ENCODE assay signal across 1 cellular context in the genomic region with DNA sequence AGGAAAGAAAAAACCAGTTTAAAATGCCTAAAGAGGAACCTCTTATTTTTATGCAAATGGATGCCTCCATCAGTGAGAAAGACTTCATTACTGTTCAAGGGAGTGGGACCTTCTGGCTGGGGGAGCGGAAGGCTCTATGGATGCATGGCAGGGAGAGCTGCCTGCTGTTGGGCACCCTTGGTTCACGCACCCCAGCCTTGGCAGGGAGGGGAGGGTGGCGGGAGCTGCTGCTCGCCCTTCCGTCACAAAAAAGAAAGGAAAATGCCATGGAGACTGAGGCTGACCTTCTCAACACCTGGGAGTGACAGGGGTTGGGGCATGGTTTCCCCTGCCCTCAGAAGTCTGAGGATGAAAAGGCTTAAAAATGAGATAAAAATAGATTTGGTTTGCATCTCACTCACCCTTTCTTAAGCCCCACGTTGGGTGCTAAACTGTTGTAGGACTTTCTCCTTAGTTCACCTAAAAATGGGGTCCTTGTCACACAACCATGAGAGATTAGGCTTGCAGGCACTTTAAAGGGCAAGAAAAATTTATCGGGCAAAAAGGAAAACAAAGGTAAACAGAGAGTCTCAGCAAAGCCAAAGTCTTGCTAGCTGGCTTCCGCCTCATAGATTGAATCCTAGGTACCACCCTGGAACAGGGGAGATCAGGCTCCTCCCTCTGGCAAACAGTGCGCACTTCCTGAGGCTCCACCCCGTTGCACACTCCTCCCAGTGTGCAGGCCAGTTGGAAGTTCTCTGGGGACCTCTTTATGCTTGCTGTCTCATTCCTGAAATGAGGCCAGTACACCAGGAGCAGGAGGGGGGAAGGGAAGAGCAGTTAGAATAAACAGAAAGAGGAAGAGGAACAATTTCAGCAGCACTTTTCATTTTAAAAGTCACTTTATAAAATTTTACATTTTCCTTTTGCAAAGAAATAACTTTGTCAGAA.
A peak's percentile ranks its signal among the peaks of the same experiment; 100 is the strongest.
TF ChIP-seq lines count a peak whose summit lies in the region.

No MANE protein-coding gene starts in this region.

TF ChIP-seq in GM12878, 131 proteins besides CTCF, POLR2A, EP300 and RAD21 (continues in another document):
- TF ChIP-seq CHD1 (IDR thresholded peaks at IDR 0.05; ENCODE audit: low read depth, low read length) (no peak), POLR2AphosphoS5 (IDR thresholded peaks at IDR 0.05; ENCODE audit: low read length) (peak; percentile 66), BACH1 (IDR thresholded peaks at IDR 0.05; ENCODE audit: borderline replicate concordance) (no peak), FOXK2 (IDR thresholded peaks at IDR 0.05) (no peak), ATF3 (IDR thresholded peaks at IDR 0.05; ENCODE audit: borderline replicate concordance, extremely low read depth, low read depth, low read length) (no peak), RBBP5 (conservative IDR thresholded peaks at IDR 0.05) (no peak), ZSCAN29 (IDR thresholded peaks at IDR 0.05) (no peak), SRF (IDR thresholded peaks at IDR 0.05; ENCODE audit: low read depth in 2 of 2, low read length in 2 of 2) (no peak), ZNF274 (IDR thresholded peaks at IDR 0.05; ENCODE audit: insufficient read depth, insufficient read length) (no peak), CHD2 (IDR thresholded peaks at IDR 0.05; ENCODE audit: borderline replicate concordance, low read depth, low read length) (peak; percentile 78; the same call in 1 of the 2 replicates), KDM1A (IDR thresholded peaks at IDR 0.05; ENCODE audit: borderline replicate concordance) (no peak), NR2C2 (IDR thresholded peaks at IDR 0.05; ENCODE audit: borderline replicate concordance, control insufficient read depth, insufficient read length, low read depth) (no peak), ZNF207 (IDR thresholded peaks at IDR 0.05; ENCODE audit: borderline replicate concordance) (no peak), DPF2 (IDR thresholded peaks at IDR 0.05) (no peak; the same call in 1 of the 2 replicates), SREBF2 (IDR thresholded peaks at IDR 0.05; ENCODE audit: low read length) (no peak), YY1 (IDR thresholded peaks at IDR 0.05; ENCODE audit: low read depth, low read length) (no peak), ZNF217 (IDR thresholded peaks at IDR 0.05) (peak; percentile 42; the same call in 1 of the 2 replicates), HDAC2 (IDR thresholded peaks at IDR 0.05) (no peak), CBFB (IDR thresholded peaks at IDR 0.05; ENCODE audit: low read depth) (no peak), SP1 (IDR thresholded peaks at IDR 0.05; ENCODE audit: low read depth, low read length) (no peak), POU2F2 (IDR thresholded peaks at IDR 0.05; ENCODE audit: borderline replicate concordance, low read depth, low read length) (peak; percentile 65; the same call in 1 of the 3 replicates), KLF5 (IDR thresholded peaks at IDR 0.05; ENCODE audit: partially characterized antibody) (no peak), CHD4 (IDR thresholded peaks at IDR 0.05) (no peak), CREB1 (IDR thresholded peaks at IDR 0.05; ENCODE audit: low read depth) (peak; percentile 10; the same call in 1 of the 2 replicates), TBL1XR1 (IDR thresholded peaks at IDR 0.05; ENCODE audit: low read depth, low read length) (0 out of 2 replicates have a peak, but pooled peaks have one; percentile 31), NBN (IDR thresholded peaks at IDR 0.05) (0 out of 2 replicates have a peak, but pooled peaks have one; percentile 51), SUPT20H (IDR thresholded peaks at IDR 0.05; ENCODE audit: borderline replicate concordance, control insufficient read depth, low read depth, low read length) (no peak), ZBTB11 (CRISPR knock-in tag; IDR thresholded peaks at IDR 0.05) (no peak), ZBTB4 (CRISPR knock-in tag; IDR thresholded peaks at IDR 0.05) (no peak), RELB (IDR thresholded peaks at IDR 0.05; ENCODE audit: low read depth) (peak; percentile 63; the same call in 1 of the 2 replicates), EGR1 (IDR thresholded peaks at IDR 0.05; ENCODE audit: borderline replicate concordance in 1 of 2, low read depth in 2 of 2, low read length in 2 of 2) (no peak), POLR2AphosphoS2 (IDR thresholded peaks at IDR 0.05; ENCODE audit: low read depth, low read length) (no peak), RB1 (IDR thresholded peaks at IDR 0.05; ENCODE audit: borderline replicate concordance) (peak; percentile 17; the same call in 1 of the 2 replicates), CBX5 (IDR thresholded peaks at IDR 0.05; ENCODE audit: low read depth) (no peak), HDGF (IDR thresholded peaks at IDR 0.05) (no peak), KAT2A (conservative IDR thresholded peaks at IDR 0.05; ENCODE audit: control insufficient read depth, low read depth, low read length) (no peak), TCF12 (IDR thresholded peaks at IDR 0.05; ENCODE audit: low read depth, low read length) (no peak)
- TF ChIP-seq, protein P1, sequence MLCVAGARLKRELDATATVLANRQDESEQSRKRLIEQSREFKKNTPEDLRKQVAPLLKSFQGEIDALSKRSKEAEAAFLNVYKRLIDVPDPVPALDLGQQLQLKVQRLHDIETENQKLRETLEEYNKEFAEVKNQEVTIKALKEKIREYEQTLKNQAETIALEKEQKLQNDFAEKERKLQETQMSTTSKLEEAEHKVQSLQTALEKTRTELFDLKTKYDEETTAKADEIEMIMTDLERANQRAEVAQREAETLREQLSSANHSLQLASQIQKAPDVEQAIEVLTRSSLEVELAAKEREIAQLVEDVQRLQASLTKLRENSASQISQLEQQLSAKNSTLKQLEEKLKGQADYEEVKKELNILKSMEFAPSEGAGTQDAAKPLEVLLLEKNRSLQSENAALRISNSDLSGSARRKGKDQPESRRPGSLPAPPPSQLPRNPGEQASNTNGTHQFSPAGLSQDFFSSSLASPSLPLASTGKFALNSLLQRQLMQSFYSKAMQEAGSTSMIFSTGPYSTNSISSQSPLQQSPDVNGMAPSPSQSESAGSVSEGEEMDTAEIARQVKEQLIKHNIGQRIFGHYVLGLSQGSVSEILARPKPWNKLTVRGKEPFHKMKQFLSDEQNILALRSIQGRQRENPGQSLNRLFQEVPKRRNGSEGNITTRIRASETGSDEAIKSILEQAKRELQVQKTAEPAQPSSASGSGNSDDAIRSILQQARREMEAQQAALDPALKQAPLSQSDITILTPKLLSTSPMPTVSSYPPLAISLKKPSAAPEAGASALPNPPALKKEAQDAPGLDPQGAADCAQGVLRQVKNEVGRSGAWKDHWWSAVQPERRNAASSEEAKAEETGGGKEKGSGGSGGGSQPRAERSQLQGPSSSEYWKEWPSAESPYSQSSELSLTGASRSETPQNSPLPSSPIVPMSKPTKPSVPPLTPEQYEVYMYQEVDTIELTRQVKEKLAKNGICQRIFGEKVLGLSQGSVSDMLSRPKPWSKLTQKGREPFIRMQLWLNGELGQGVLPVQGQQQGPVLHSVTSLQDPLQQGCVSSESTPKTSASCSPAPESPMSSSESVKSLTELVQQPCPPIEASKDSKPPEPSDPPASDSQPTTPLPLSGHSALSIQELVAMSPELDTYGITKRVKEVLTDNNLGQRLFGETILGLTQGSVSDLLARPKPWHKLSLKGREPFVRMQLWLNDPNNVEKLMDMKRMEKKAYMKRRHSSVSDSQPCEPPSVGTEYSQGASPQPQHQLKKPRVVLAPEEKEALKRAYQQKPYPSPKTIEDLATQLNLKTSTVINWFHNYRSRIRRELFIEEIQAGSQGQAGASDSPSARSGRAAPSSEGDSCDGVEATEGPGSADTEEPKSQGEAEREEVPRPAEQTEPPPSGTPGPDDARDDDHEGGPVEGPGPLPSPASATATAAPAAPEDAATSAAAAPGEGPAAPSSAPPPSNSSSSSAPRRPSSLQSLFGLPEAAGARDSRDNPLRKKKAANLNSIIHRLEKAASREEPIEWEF (IDR thresholded peaks at IDR 0.05; ENCODE audit: insufficient replicate concordance, low read depth, low read length): no peak
- TF ChIP-seq, protein P2, sequence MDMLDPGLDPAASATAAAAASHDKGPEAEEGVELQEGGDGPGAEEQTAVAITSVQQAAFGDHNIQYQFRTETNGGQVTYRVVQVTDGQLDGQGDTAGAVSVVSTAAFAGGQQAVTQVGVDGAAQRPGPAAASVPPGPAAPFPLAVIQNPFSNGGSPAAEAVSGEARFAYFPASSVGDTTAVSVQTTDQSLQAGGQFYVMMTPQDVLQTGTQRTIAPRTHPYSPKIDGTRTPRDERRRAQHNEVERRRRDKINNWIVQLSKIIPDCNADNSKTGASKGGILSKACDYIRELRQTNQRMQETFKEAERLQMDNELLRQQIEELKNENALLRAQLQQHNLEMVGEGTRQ (IDR thresholded peaks at IDR 0.05; ENCODE audit: borderline replicate concordance, low read depth, low read length): no peak
- TF ChIP-seq, protein P3, sequence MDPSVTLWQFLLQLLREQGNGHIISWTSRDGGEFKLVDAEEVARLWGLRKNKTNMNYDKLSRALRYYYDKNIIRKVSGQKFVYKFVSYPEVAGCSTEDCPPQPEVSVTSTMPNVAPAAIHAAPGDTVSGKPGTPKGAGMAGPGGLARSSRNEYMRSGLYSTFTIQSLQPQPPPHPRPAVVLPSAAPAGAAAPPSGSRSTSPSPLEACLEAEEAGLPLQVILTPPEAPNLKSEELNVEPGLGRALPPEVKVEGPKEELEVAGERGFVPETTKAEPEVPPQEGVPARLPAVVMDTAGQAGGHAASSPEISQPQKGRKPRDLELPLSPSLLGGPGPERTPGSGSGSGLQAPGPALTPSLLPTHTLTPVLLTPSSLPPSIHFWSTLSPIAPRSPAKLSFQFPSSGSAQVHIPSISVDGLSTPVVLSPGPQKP (IDR thresholded peaks at IDR 0.05; ENCODE audit: low read depth, low read length): 0 out of 2 replicates have a peak, but pooled peaks have one; percentile 36
